In the genomic region with DNA sequence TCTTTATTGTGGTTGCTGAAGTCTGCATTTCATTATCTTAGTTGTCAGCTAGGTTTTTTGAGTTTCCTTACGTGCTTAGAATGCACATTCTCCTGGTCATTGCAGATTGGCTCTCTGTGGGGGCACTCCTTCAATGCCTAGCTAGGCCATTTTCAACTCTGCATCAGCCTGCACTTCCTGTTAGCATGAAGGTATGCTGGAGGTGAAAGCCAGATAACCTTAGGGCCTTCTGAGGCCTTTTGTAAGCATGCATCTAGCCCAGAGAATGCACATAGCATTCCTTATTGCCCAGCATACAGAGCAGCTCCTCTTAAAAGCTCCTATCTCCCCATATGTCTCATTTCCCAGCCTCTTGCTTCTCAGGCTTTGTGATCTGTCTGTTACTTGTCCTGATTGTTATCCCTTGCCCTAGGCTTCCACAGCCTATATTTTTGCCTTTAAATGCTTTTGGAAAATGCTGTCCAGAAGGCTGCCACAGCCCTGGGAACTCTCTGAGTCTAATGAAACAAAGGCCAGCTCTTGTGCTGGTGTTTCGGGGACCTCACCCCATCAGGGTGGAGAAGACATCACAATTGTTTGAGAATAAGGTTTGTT, we compare ENCODE assay signal across 1 cellular context.
TF ChIP-seq lines count a peak whose summit lies in the region.

No MANE protein-coding gene starts in this region.

TF ChIP-seq in WTC11, 78 proteins besides CTCF, POLR2A, EP300 and RAD21 (continued from another document):
- TF ChIP-seq EMX1 (CRISPR knock-in tag; IDR thresholded peaks at IDR 0.05) = no peak
- TF ChIP-seq, protein P1, sequence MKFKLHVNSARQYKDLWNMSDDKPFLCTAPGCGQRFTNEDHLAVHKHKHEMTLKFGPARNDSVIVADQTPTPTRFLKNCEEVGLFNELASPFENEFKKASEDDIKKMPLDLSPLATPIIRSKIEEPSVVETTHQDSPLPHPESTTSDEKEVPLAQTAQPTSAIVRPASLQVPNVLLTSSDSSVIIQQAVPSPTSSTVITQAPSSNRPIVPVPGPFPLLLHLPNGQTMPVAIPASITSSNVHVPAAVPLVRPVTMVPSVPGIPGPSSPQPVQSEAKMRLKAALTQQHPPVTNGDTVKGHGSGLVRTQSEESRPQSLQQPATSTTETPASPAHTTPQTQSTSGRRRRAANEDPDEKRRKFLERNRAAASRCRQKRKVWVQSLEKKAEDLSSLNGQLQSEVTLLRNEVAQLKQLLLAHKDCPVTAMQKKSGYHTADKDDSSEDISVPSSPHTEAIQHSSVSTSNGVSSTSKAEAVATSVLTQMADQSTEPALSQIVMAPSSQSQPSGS (CRISPR knock-in tag; IDR thresholded peaks at IDR 0.05; ENCODE audit: borderline replicate concordance, low read depth) = no peak
- TF ChIP-seq ZNF416 (CRISPR knock-in tag; IDR thresholded peaks at IDR 0.05) = no peak
- TF ChIP-seq HMGA2 (CRISPR knock-in tag; IDR thresholded peaks at IDR 0.05) = no peak
- TF ChIP-seq ZNF219 (CRISPR knock-in tag; IDR thresholded peaks at IDR 0.05; ENCODE audit: borderline replicate concordance) = no peak
- TF ChIP-seq, protein P2, sequence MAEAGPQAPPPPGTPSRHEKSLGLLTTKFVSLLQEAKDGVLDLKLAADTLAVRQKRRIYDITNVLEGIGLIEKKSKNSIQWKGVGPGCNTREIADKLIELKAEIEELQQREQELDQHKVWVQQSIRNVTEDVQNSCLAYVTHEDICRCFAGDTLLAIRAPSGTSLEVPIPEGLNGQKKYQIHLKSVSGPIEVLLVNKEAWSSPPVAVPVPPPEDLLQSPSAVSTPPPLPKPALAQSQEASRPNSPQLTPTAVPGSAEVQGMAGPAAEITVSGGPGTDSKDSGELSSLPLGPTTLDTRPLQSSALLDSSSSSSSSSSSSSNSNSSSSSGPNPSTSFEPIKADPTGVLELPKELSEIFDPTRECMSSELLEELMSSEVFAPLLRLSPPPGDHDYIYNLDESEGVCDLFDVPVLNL (CRISPR knock-in tag; IDR thresholded peaks at IDR 0.05; ENCODE audit: borderline replicate concordance, low read depth) = no peak
- no peak for TF ChIP-seq GABPB1 (CRISPR knock-in tag; IDR thresholded peaks at IDR 0.05)
TF ChIP-seq in WTC11: peak in this region for 0.
